ENCODE assay signal across 19 cellular contexts in the genomic region with DNA sequence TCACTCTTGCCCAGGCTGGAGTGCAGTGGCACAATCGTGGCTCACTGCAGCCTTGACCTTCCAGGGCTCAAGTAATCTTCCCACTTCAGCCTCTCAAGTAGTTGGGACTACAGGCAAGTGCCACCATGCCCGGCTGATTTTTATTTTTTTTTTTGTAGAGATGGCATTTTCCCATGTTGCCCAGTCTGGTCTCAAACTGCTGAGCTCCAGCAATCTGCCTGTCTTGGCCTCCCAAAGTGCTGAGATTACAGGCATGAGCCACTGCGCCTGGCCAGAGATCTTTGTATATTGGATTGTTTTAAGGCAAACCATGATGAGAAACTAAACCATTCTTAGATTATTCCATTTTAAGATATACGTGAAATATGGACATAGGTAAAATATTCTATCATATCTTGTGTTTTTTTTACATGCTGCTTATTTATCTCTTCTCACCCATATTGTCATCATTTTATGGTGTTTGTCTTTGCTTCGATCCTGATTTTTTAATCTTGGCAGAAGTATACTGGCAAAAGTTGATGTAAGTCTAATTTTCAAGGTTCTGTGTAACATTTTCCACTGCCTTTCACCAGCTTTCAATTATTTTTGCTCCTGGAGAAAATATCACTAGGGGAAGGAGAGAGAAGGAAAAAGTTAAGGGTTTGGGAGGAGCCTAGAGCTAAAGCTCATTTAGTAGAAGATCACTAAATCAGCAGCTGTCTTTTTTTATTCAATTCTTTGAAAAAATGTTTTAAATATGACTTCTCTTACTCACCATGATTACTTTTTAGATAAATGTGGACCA. TPM values are rescaled to one million over a fixed set of nuclear protein-coding genes. Genes with fewer than 3 reads are reported as not detected.
DNase-seq lines count a peak whose midpoint lies in the region; ATAC-seq and TF ChIP-seq lines count a peak whose summit lies in the region.
"Had no signal": no experiment of that assay in that cellular context is flagged by ENCODE, and none has a peak within 500 bp of the region (broad histone marks: within the 10 kb centered on the region; RNA-seq: fewer than 3 reads in every experiment).

No MANE protein-coding gene starts in this region.

- H3K27ac ChIP-seq in GM23338 (ENCODE audit: low read depth): no peak overlapping the region
- peak overlapping the region; percentile 62 to 65 for H3K27ac ChIP-seq in ascending aorta
- H3K27ac ChIP-seq in smooth muscle cell (ENCODE audit: low read depth): peak overlapping the region; percentile 0
- H3K27ac ChIP-seq: BLaER1 treated with 17β-estradiol and CSF1 and Interleukin-3, amounts not matched to agents 10 nM and 100 nM; RWPE1 had no signal

- H3K4me3 ChIP-seq in GM23338 (no peak overlapping the region), ascending aorta (peak overlapping the region; percentile 6 to 33), smooth muscle cell (no peak overlapping the region)
- H3K4me3 ChIP-seq: BLaER1 treated with 17β-estradiol and CSF1 and Interleukin-3, amounts not matched to agents 10 nM and 100 nM; body of pancreas; lung had no signal

- H3K9me2 ChIP-seq in GM23338 (ENCODE audit: insufficient read depth): no peaks in the 10 kb centered on the region

- H3K36me3 ChIP-seq in GM23338 (ENCODE audit: insufficient read depth): no peaks in the 10 kb centered on the region
- H3K36me3 ChIP-seq in ascending aorta: no peaks in the 10 kb centered on the region
- no peaks in the 10 kb centered on the region for H3K36me3 ChIP-seq in smooth muscle cell (ENCODE audit: low read depth)
- H3K36me3 ChIP-seq: BLaER1 treated with 17β-estradiol and CSF1 and Interleukin-3, amounts not matched to agents 10 nM and 100 nM had no signal

- H3K4me1 Mint-ChIP-seq in GM23338: peaks cover 37% of the 10 kb centered on the region

- no peak; the same call in 2 of the 3 replicates for ATAC-seq in GM23338
- peak; percentile 40 for ATAC-seq in left lobe of liver
- ATAC-seq: body of pancreas; stimulated activated naive CD8-positive, alpha-beta T cell treated with anti-CD3 and anti-CD28 coated beads, Interleukin-15, Interleukin-2, amounts not matched to agents 100 U/mL and 50 U/mL, for 24 hours had no signal

- H3K27me3 ChIP-seq in GM23338 (ENCODE audit: insufficient read depth): no peaks in the 10 kb centered on the region
- H3K27me3 ChIP-seq in ascending aorta: no peaks in the 10 kb centered on the region
- H3K27me3 ChIP-seq in smooth muscle cell (ENCODE audit: low read depth): no peaks in the 10 kb centered on the region
- H3K27me3 ChIP-seq: BLaER1 treated with 17β-estradiol and CSF1 and Interleukin-3, amounts not matched to agents 10 nM and 100 nM; body of pancreas had no signal

- H3K4me3 Mint-ChIP-seq in GM23338: no peak overlapping the region
- H3K4me3 Mint-ChIP-seq: neural crest cell had no signal

- no peaks in the 10 kb centered on the region for H3K36me3 Mint-ChIP-seq in GM23338 (ENCODE audit: low read depth)

- no peaks in the 10 kb centered on the region for H3F3A ChIP-seq in GM23338 (replicated peaks; ENCODE audit: low read depth)
- peaks cover 5% of the 10 kb centered on the region for H3F3A ChIP-seq in smooth muscle cell (ENCODE audit: low read depth)

- WGBS in smooth muscle cell (ENCODE audit: low lambda C conversion rate): 82% methylated on average over 5 of the region's 5 CpGs

- peaks cover 6% of the 10 kb centered on the region for H3K27me3 Mint-ChIP-seq in GM23338 (ENCODE audit: insufficient read depth, low read depth, poor library complexity)

- no peak for DNase-seq in GM23338 (ENCODE audit: low spot score)
- DNase-seq in ascending aorta (ENCODE audit: low spot score in 2 of 2): no peak
- no peak for DNase-seq in left lobe of liver (ENCODE audit: low spot score)
- no peak for DNase-seq in smooth muscle cell (lab: John Stamatoyannopoulos, UW; ENCODE audit: unreplicated experiment)
- DNase-seq in Kasumi-1 (lab: John Stamatoyannopoulos, UW): no peak
- DNase-seq in activated gamma-delta T cell treated with Interleukin-2 at 50 U/mL for 16 hours: no peak
- no peak for DNase-seq in Ammon's horn (ENCODE audit: low spot score)
- DNase-seq: ACHN; activated CD4-positive, alpha-beta T cell treated with anti-CD3 and anti-CD28 coated beads for 4 hours; activated CD8-positive, alpha-beta memory T cell treated with anti-CD3 and anti-CD28 coated beads for 24 hours; body of pancreas; KG1; kidney; NCI-H446; stimulated activated naive CD8-positive, alpha-beta T cell treated with anti-CD3 and anti-CD28 coated beads, Interleukin-15, Interleukin-2, amounts not matched to agents 100 U/mL and 50 U/mL, for 24 hours had no signal

- H3K4me2 ChIP-seq in GM23338 (no peak overlapping the region), smooth muscle cell (no peak overlapping the region)
- H3K4me2 ChIP-seq: BLaER1 treated with 17β-estradiol and CSF1 and Interleukin-3, amounts not matched to agents 10 nM and 100 nM had no signal

- H3K9me3 ChIP-seq in ascending aorta: no peaks in the 10 kb centered on the region
- H3K9me3 ChIP-seq in smooth muscle cell (replicated peaks; ENCODE audit: low read depth): no peaks in the 10 kb centered on the region
- H3K9me3 ChIP-seq: BLaER1 treated with 17β-estradiol and CSF1 and Interleukin-3, amounts not matched to agents 10 nM and 100 nM; body of pancreas had no signal

- H3K4me1 ChIP-seq in GM23338 (ENCODE audit: insufficient read depth) (peaks cover 26% of the 10 kb centered on the region), ascending aorta (peaks cover 8 to 43% of the 10 kb centered on the region in 2 donors), smooth muscle cell (ENCODE audit: low read depth) (no peaks in the 10 kb centered on the region)

- H3K79me2 ChIP-seq in GM23338 (replicated peaks; ENCODE audit: insufficient read depth) (peaks cover 47% of the 10 kb centered on the region), smooth muscle cell (ENCODE audit: low read depth) (peaks cover 100% of the 10 kb centered on the region)

- no peaks in the 10 kb centered on the region for H3K9me3 Mint-ChIP-seq in GM23338
- H3K9me3 Mint-ChIP-seq: neural crest cell had no signal

- no peak overlapping the region for H2AFZ ChIP-seq in GM23338
- no peak overlapping the region for H2AFZ ChIP-seq in smooth muscle cell (ENCODE audit: low read depth)

- H3K27ac Mint-ChIP-seq in GM23338: peak overlapping the region; percentile 80

- TF ChIP-seq CTCF in GM23338 (conservative IDR thresholded peaks at IDR 0.05; ENCODE audit: low read depth in 2 of 2) (no peak), ascending aorta (IDR thresholded peaks at IDR 0.05) (no peak), smooth muscle cell (IDR thresholded peaks at IDR 0.05; ENCODE audit: borderline replicate concordance, insufficient read depth, poor library complexity, severe bottlenecking) (no peak)

- no peak overlapping the region for H3K9ac ChIP-seq in smooth muscle cell (ENCODE audit: low read depth)
- H3K9ac ChIP-seq: BLaER1 treated with 17β-estradiol and CSF1 and Interleukin-3, amounts not matched to agents 10 nM and 100 nM had no signal

- H4K20me1 ChIP-seq in GM23338 (replicated peaks; ENCODE audit: insufficient read depth) (no peaks in the 10 kb centered on the region), smooth muscle cell (ENCODE audit: low read depth) (peaks cover 84% of the 10 kb centered on the region)

- intact Hi-C loops in ascending aorta (cut with DNase I): no loop called here

RNA-seq across cellular contexts. Expression of gene PDLIM5, which starts 27.8 kb away (rescaled TPM):
- total RNA-seq in GM23338 (2014; rRNA removed; shearing (Covaris generic)): 53.0 and 79.2 TPM in 2 replicates
- polyA plus RNA-seq in GM23338 (2016; fragmentation: Nextera tagmentation; extraction: Ambion mirVana) (45.2 and 49.1 TPM in 2 replicates), smooth muscle cell (129 and 144 TPM in 2 replicates)
- total RNA-seq in ascending aorta (103 TPM), left lobe of liver (79.0 TPM), smooth muscle cell (150 and 182 TPM in 2 replicates)

Comparison
In these comparisons a context has a peak if more than half of its experiments do, and no peak if none do; other contexts are left out.
1. H3K4me3 ChIP-seq: peak in ascending aorta (2 of 2); none in GM23338 (single experiment) and smooth muscle cell (single experiment).